In genomic region chr7:127585044-127585953, GRCh38 we compare ENCODE assay signal across 8 cellular contexts.
DNase-seq lines count a peak whose midpoint lies in the region; ATAC-seq lines count a peak whose summit lies in the region.

GCC1 (minus strand) TSS chr7:127585596; CDS start chr7:127585182, 414 bp downstream.

- ATAC-seq in GM18907 (IDR thresholded peaks at IDR 0.05; ENCODE audit: unreplicated experiment) (peak; percentile 88), HG03139 (IDR thresholded peaks at IDR 0.05; ENCODE audit: unreplicated experiment) (peak; percentile 78)

- DNase-seq in AG08396 (ENCODE audit: low spot score) (peak; percentile 96), NCI-H345 (lab: John Stamatoyannopoulos, UW) (peak; percentile 92), islet precursor cell (peak; percentile 96)
- peak; percentile 87 for DNase-seq in activated CD4-positive, CD25-positive, alpha-beta regulatory T cell treated with anti-CD3 and anti-CD28 coated beads, Interleukin-2, amount 50 U/mL, for 16 hours (ENCODE audit: low read depth, low spot score)
- peak; percentile 88 for DNase-seq in central memory CD4-positive, alpha-beta T cell
- DNase-seq in stimulated activated CD4-positive, alpha-beta T cell treated with anti-CD3 and anti-CD28 coated beads, Interleukin-12 subunit alpha, Interleukin-12 subunit beta, amount 100 ng/mL, for 48 hours (ENCODE audit: low read depth in 2 of 3, low spot score in 1 of 3): peak; percentile 89 to 96 (median 90)

Comparison
In these comparisons a context has a peak if more than half of its experiments do, and no peak if none do; other contexts are left out.
1. Peak in every context shown above with its lines: DNase-seq and ATAC-seq.